31 cellular contexts compared by ENCODE assay signal in the genomic region with DNA sequence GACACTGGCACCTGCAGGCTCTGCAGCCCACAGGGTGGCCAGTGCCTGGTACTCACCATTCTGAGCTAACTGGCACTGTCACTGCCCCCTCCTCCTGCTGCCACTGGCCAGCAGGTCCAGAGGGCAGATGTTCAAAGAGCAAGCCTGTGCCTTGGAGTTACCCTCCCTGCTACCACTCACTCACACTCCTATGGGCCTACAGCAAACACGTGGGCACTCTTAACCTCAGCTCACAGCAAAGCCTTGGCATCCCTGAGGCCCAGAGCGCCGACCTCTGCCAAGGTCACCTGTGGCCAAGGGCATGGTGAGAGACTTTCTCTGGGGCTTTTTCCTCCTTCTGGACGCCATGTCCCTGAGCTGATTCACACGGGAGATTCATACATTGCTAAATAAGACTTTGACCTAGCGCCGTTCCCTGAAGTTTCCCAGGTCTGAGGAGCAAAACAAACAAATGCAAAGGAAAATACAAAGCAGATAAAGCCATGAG.
"Had no signal": no experiment of that assay in that cellular context is flagged by ENCODE, and none has a peak within 500 bp of the region (broad histone marks: within the 10 kb centered on the region; RNA-seq: fewer than 3 reads in every experiment).

No MANE protein-coding gene starts in this region.

- H3K4me3 Mint-ChIP-seq: activated naive CD8-positive, alpha-beta T cell treated with anti-CD3 and anti-CD28 coated beads, Interleukin-2, amount 50 U/mL, for 24 hours; activated T-cell treated with anti-CD3 and anti-CD28 coated beads, Interleukin-2, amount 50 U/mL, for 4 hours; T-helper 2 cell treated with Interferon-gamma antibody and Interleukin-4, amounts not matched to agents 5 μg/mL and 100 μg/mL, for 36 hours had no signal

- H3K4me1 Mint-ChIP-seq: activated naive CD8-positive, alpha-beta T cell treated with anti-CD3 and anti-CD28 coated beads, Interleukin-2, amount 50 U/mL, for 24 hours had no signal

- H3K9me3 ChIP-seq: ascending aorta, SJCRH30 had no signal

- ATAC-seq: activated CD4-positive, CD25-positive, alpha-beta regulatory T cell treated with anti-CD3 and anti-CD28 coated beads, Interleukin-2, amount 50 U/mL, for 24 hours; activated naive CD4-positive, alpha-beta T cell treated with anti-CD3 and anti-CD28 coated beads, Interleukin-2, amount 50 U/mL, for 72 hours; activated naive CD8-positive, alpha-beta T cell treated with anti-CD3 and anti-CD28 coated beads, Interleukin-2, amount 50 U/mL, for 24 hours; activated T-cell treated with anti-CD3 and anti-CD28 coated beads, Interleukin-2, amount 50 U/mL, for 4 hours; body of pancreas; Panc1 had no signal

- H3K36me3 ChIP-seq: ascending aorta, SJCRH30 had no signal

- H3K9me3 Mint-ChIP-seq: T-helper 2 cell treated with Interferon-gamma antibody and Interleukin-4, amounts not matched to agents 5 μg/mL and 100 μg/mL, for 36 hours had no signal

- H3K9ac ChIP-seq: KMS-11, SK-N-SH had no signal

- H3K27ac Mint-ChIP-seq: activated naive CD4-positive, alpha-beta T cell treated with anti-CD3 and anti-CD28 coated beads, Interleukin-2, amount 50 U/mL, for 72 hours; activated naive CD8-positive, alpha-beta T cell treated with anti-CD3 and anti-CD28 coated beads, Interleukin-2, amount 50 U/mL, for 24 hours; T-helper 2 cell treated with Interferon-gamma antibody and Interleukin-4, amounts not matched to agents 5 μg/mL and 100 μg/mL, for 36 hours had no signal

- H3K4me2 ChIP-seq: KMS-11, SK-N-SH had no signal

- DNase-seq: activated CD4-positive, alpha-beta T cell treated with anti-CD3 and anti-CD28 coated beads for 48 hours; activated CD4-positive, alpha-beta T cell treated with anti-CD3 and anti-CD28 coated beads, Interleukin-2, amount 50 U/mL, for 4 hours; activated CD8-positive, alpha-beta memory T cell treated with anti-CD3 and anti-CD28 coated beads for 24 hours; activated effector memory CD4-positive, alpha-beta T cell treated with anti-CD3 and anti-CD28 coated beads, Interleukin-2, amount 50 U/mL, for 16 hours; activated naive CD4-positive, alpha-beta T cell treated with Interleukin-2 at 50 U/mL for 16 hours; activated naive CD8-positive, alpha-beta T cell treated with anti-CD3 and anti-CD28 coated beads, Interleukin-2, amount 50 U/mL, for 24 hours; activated T-cell treated with anti-CD3 and anti-CD28 coated beads, Interleukin-2, amount 50 U/mL, for 4 hours; amniotic stem cell; body of pancreas; central memory CD4-positive, alpha-beta T cell; NCI-H1092; NCI-H1417 treated with DMSO at 0.1 percent for 48 hours; NCI-H1694; NCI-H2029 treated with DMSO at 0.1 percent for 48 hours; NCI-H345; NCI-H510A; NCI-H526 treated with DMSO at 0.1 percent for 48 hours; NK-92 treated with Interleukin-12 subunit alpha and Interleukin-12 subunit beta, amount 100 ng/mL, for 24 hours; OCI-M1; Right ventricle myocardium superior; RPMI8226; SJCRH30; SK-N-SH; SW 1271 had no signal

- H3K27me3 ChIP-seq: ascending aorta, body of pancreas, SJCRH30 had no signal

- H3K27ac ChIP-seq: ascending aorta, body of pancreas, KMS-11, SJCRH30 had no signal

- H3K4me3 ChIP-seq: ascending aorta, body of pancreas, SJCRH30 had no signal

- H3K4me1 ChIP-seq: ascending aorta, body of pancreas, SJCRH30 had no signal

- FAIRE-seq: bronchial epithelial cell had no signal
